In genomic region chr5:175214152-175214551, GRCh38 we compare ENCODE assay signal across 15 cellular contexts.
DNase-seq lines count a peak whose midpoint lies in the region; ATAC-seq and TF ChIP-seq lines count a peak whose summit lies in the region.
"Had no signal": no experiment of that assay in that cellular context is flagged by ENCODE, and none has a peak within 500 bp of the region (broad histone marks: within the 10 kb centered on the region; RNA-seq: fewer than 3 reads in every experiment).

No MANE protein-coding gene starts in this region.

- H3K27ac ChIP-seq in AG04450 (ENCODE audit: low read depth, low read length): no peak overlapping the region
- H3K27ac ChIP-seq: BLaER1 had no signal

- TF ChIP-seq CTCF in AG04450 (IDR thresholded peaks at IDR 0.05; ENCODE audit: low read depth, low read length): no peak
- no peak for TF ChIP-seq CTCF in brain (conservative IDR thresholded peaks at IDR 0.05)
- TF ChIP-seq CTCF in kidney epithelial cell (IDR thresholded peaks at IDR 0.05; ENCODE audit: insufficient read depth, low read length, poor library complexity, severe bottlenecking): no peak

- ATAC-seq in HG02798 (IDR thresholded peaks at IDR 0.05; ENCODE audit: poor library complexity, unreplicated experiment) (no peak), GM18909 (IDR thresholded peaks at IDR 0.05; ENCODE audit: poor library complexity, unreplicated experiment) (no peak)

- no peaks in the 10 kb centered on the region for H3K9me3 ChIP-seq in AG04450 (ENCODE audit: control insufficient read depth, insufficient read depth, low read length)
- H3K9me3 ChIP-seq: BLaER1, HAP-1 had no signal

- peaks cover 6% of the 10 kb centered on the region for H3K27me3 Mint-ChIP-seq in brain

- no peak overlapping the region for H3K4me3 ChIP-seq in AG04450 (ENCODE audit: low read depth, low read length)
- no peak overlapping the region for H3K4me3 ChIP-seq in kidney epithelial cell (ENCODE audit: low read depth, low read length)
- H3K4me3 ChIP-seq: BLaER1, HAP-1 had no signal

- CTCF ChIA-PET in AG04450 (lab: Charles Lee): interaction anchor here (0.5 kb wide), 1 partner anchor 1429 kb away, joined by 3 read pairs; no protein-coding TSS in a partner anchor

- peaks cover 0 to 16% (median 0%) of the 10 kb centered on the region in 5 experiments for H3K9me3 Mint-ChIP-seq in brain
- H3K9me3 Mint-ChIP-seq: stimulated activated naive CD8-positive, alpha-beta T cell treated with anti-CD3 and anti-CD28 coated beads, Interleukin-15, Interleukin-2, amounts not matched to agents 100 ng/mL and 50 ng/mL, for 24 hours had no signal

- peak overlapping the region in 1 of 5 experiments; percentile 4 for H3K4me3 Mint-ChIP-seq in brain
- H3K4me3 Mint-ChIP-seq: stimulated activated naive CD8-positive, alpha-beta T cell treated with anti-CD3 and anti-CD28 coated beads, Interleukin-15, Interleukin-2, amounts not matched to agents 100 ng/mL and 50 ng/mL, for 24 hours had no signal

- H3K27me3 ChIP-seq in AG04450 (ENCODE audit: control insufficient read depth, insufficient read depth, low read length) (no peaks in the 10 kb centered on the region), kidney epithelial cell (ENCODE audit: control insufficient read depth, insufficient read depth, low read length) (no peaks in the 10 kb centered on the region)
- H3K27me3 ChIP-seq: BLaER1 had no signal

- DNase-seq in AG04450 (ENCODE audit: low read depth, low spot score) (peak; percentile 85), HS-5 (ENCODE audit: low read depth) (peak; percentile 75), kidney epithelial cell (ENCODE audit: low read depth) (peak; percentile 83), NCI-H2029 (lab: John Stamatoyannopoulos, UW) (no peak), NCI-H1694 treated with DMSO at 0.1 percent for 48 hours (lab: John Stamatoyannopoulos, UW) (no peak)
- DNase-seq: activated CD4-positive, alpha-beta T cell treated with anti-CD3 and anti-CD28 coated beads, Interleukin-2, amount 50 U/mL, for 48 hours; activated naive CD4-positive, alpha-beta T cell treated with anti-CD3 and anti-CD28 coated beads, Interleukin-2, amount 50 U/mL, for 16 hours; NCI-H526 treated with DMSO at 0.1 percent for 48 hours; stimulated activated CD4-positive, alpha-beta T cell treated with anti-CD3 and anti-CD28 coated beads, Interleukin-2, amount 100 ng/mL, for 48 hours had no signal

- H3K4me1 Mint-ChIP-seq in brain: peaks cover 25% of the 10 kb centered on the region

- POLR2A ChIA-PET in AG04450 (lab: Yijun Ruan, JAX): interaction anchor here (0.6 to 1.1 kb wide), 2 partner anchors 26 to 76 kb away, joined by 3 to 10 read pairs; no protein-coding TSS in a partner anchor

- no peaks in the 10 kb centered on the region for H3K36me3 Mint-ChIP-seq in brain

- no peaks in the 10 kb centered on the region for H3K36me3 ChIP-seq in kidney epithelial cell (ENCODE audit: control insufficient read depth, insufficient read depth, low read length)
- H3K36me3 ChIP-seq: BLaER1, HAP-1 had no signal

- H3K27ac Mint-ChIP-seq in brain: peak overlapping the region in 3 of 5 experiments; percentile 4 to 47 (median 36)
- H3K27ac Mint-ChIP-seq: stimulated activated naive CD8-positive, alpha-beta T cell treated with anti-CD3 and anti-CD28 coated beads, Interleukin-15, Interleukin-2, amounts not matched to agents 100 ng/mL and 50 ng/mL, for 24 hours had no signal

Comparison
In these comparisons a context has a peak if more than half of its experiments do, and no peak if none do; other contexts are left out.
1. DNase-seq: peak in AG04450 (single experiment), HS-5 (single experiment) and kidney epithelial cell (single experiment); none in NCI-H2029 (single experiment) and NCI-H1694 treated with DMSO at 0.1 percent for 48 hours (single experiment).